34 cellular contexts compared by ENCODE assay signal in genomic region chr7:126119981-126120380, GRCh38.
"Had no signal": no experiment of that assay in that cellular context is flagged by ENCODE, and none has a peak within 500 bp of the region (broad histone marks: within the 10 kb centered on the region; RNA-seq: fewer than 3 reads in every experiment).

No MANE protein-coding gene starts in this region.

- H3K4me3 ChIP-seq: MG63 had no signal

- H3K36me3 ChIP-seq: MG63 had no signal

- DNase-seq: Karpas-422, Kasumi-1, MG63, MM.1S, MV-4-11, NCI-H1048, NCI-H1092, NCI-H1092 treated with DMSO at 0.1 percent for 48 hours, NCI-H1105, NCI-H1105 treated with DMSO at 0.1 percent for 48 hours, NCI-H1417, NCI-H1417 treated with DMSO at 0.1 percent for 48 hours, NCI-H1436, NCI-H1436 treated with DMSO at 0.1 percent for 48 hours, NCI-H146, NCI-H1694, NCI-H1694 treated with DMSO at 0.1 percent for 48 hours, NCI-H187, NCI-H187 treated with DMSO at 0.1 percent for 48 hours, NCI-H1930, NCI-H2029, NCI-H2029 treated with DMSO at 0.1 percent for 48 hours, NCI-H2081, NCI-H2081 treated with DMSO at 0.1 percent for 48 hours, NCI-H2107, NCI-H2171, NCI-H2171 treated with DMSO at 0.1 percent for 48 hours, NCI-H2227 treated with DMSO at 0.1 percent for 48 hours, NCI-H226, NCI-H345, NCI-H446, NCI-H446 treated with DMSO at 0.1 percent for 48 hours, NCI-H510A, NCI-H510A treated with DMSO at 0.1 percent for 48 hours had no signal

- H3K9me3 ChIP-seq: MG63 had no signal

- H3K27me3 ChIP-seq: MG63 had no signal
